ENCODE assay signal across 1 cellular context in genomic region chr5:87231037-87231808, GRCh38.
TF ChIP-seq lines count a peak whose summit lies in the region.

No MANE protein-coding gene starts in this region.

TF ChIP-seq in K562, 482 proteins besides CTCF, POLR2A, EP300 and RAD21 (continued from another document):
- no peak for TF ChIP-seq ZBTB26 (CRISPR knock-in tag; IDR thresholded peaks at IDR 0.05)
- no peak for TF ChIP-seq DLX4 (CRISPR knock-in tag; IDR thresholded peaks at IDR 0.05)
- TF ChIP-seq RFX1 (IDR thresholded peaks at IDR 0.05) = peak; percentile 68
- no peak for TF ChIP-seq L3MBTL2 (IDR thresholded peaks at IDR 0.05)
- peak; percentile 87 for TF ChIP-seq ZNF766 (CRISPR knock-in tag; conservative IDR thresholded peaks at IDR 0.05)
- TF ChIP-seq SMAD4 (CRISPR knock-in tag; conservative IDR thresholded peaks at IDR 0.05) = no peak
- TF ChIP-seq ZNF175 (CRISPR knock-in tag; IDR thresholded peaks at IDR 0.05; ENCODE audit: low read depth) = no peak
- TF ChIP-seq ASH1L (IDR thresholded peaks at IDR 0.05; ENCODE audit: borderline replicate concordance, low read depth, partially characterized antibody) = no peak
- no peak for TF ChIP-seq ZNF584 (CRISPR knock-in tag; IDR thresholded peaks at IDR 0.05; ENCODE audit: low read depth)
- 0 out of 2 replicates have a peak, but pooled peaks have one; percentile 30 for TF ChIP-seq FOXJ2 (tag; IDR thresholded peaks at IDR 0.05)
- TF ChIP-seq HDAC1 (IDR thresholded peaks at IDR 0.05) = no peak
- TF ChIP-seq POLR2AphosphoS2 (IDR thresholded peaks at IDR 0.05; ENCODE audit: low read length) = no peak
- no peak for TF ChIP-seq ZBTB11 (CRISPR knock-in tag; IDR thresholded peaks at IDR 0.05)
